24 cellular contexts compared by ENCODE assay signal in the genomic region with DNA sequence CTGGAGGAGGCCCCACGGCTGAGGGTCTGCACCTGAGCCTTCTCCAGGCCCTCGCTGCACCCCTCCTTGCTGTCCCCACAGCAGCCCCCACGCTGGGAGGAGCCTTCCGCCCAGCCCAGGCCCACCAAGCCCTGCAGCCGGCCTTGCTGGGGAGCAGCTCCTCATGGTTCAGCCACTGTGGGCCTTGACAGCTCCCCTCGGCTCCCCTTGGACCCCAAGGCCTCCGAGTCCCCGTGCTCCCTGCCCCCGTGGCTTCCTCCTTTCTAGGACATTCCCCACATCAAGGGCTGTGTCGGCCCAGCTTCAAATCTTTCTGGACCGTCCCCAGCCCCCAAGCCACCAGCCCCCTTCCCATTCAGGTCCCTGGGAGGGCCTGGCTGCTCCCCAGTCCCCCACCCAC.
"Had no signal": no experiment of that assay in that cellular context is flagged by ENCODE, and none has a peak within 500 bp of the region (broad histone marks: within the 10 kb centered on the region; RNA-seq: fewer than 3 reads in every experiment).

No MANE protein-coding gene starts in this region.

- H3K4me3 Mint-ChIP-seq: activated naive CD8-positive, alpha-beta T cell; activated T-cell treated with anti-CD3 and anti-CD28 coated beads, Interleukin-2, amount 50 U/mL, for 4 hours; neural crest cell; stimulated activated naive CD8-positive, alpha-beta T cell treated with anti-CD3 and anti-CD28 coated beads, Interleukin-15, Interleukin-2, amounts not matched to agents 100 ng/mL and 50 ng/mL, for 24 hours; T-helper 1 cell treated with Interleukin-12 subunit alpha and Interleukin-12 subunit beta and Interleukin-4 antibody, amounts not matched to agents 30 μg/mL and 1 μg/mL, for 36 hours; WTC11 had no signal

- H3K36me3 Mint-ChIP-seq: activated naive CD8-positive, alpha-beta T cell; naive B cell; WTC11 had no signal

- H3K9me3 ChIP-seq: adrenal gland, colonic mucosa, esophagus squamous epithelium, gastrocnemius medialis, upper lobe of right lung had no signal

- H3K4me3 ChIP-seq: adrenal gland, colonic mucosa, esophagus squamous epithelium, gastrocnemius medialis, skin epidermis, upper lobe of right lung had no signal

- H3K9me3 Mint-ChIP-seq: activated T-cell treated with anti-CD3 and anti-CD28 coated beads, Interleukin-2, amount 50 U/mL, for 4 hours; naive B cell; neural crest cell; stimulated activated naive CD8-positive, alpha-beta T cell treated with anti-CD3 and anti-CD28 coated beads, Interleukin-15, Interleukin-2, amounts not matched to agents 100 ng/mL and 50 ng/mL, for 24 hours; WTC11 had no signal

- H3K27me3 ChIP-seq: upper lobe of right lung had no signal

- FAIRE-seq: astrocyte had no signal

- H3K27ac ChIP-seq: colonic mucosa had no signal

- H3K36me3 ChIP-seq: adrenal gland, colonic mucosa, esophagus squamous epithelium, gastrocnemius medialis, upper lobe of right lung had no signal

- H3K27ac Mint-ChIP-seq: activated naive CD8-positive, alpha-beta T cell; activated T-helper 2 cell treated with anti-CD3 and anti-CD28 coated beads, Interferon-gamma antibody, Interleukin-2, Interleukin-4, amounts not matched to agents 10 μg/mL and 5 μg/mL and 100 μg/mL, durations not matched to agents 14 hours and 24 hours and 36 hours; progenitor cell of endocrine pancreas; stimulated activated naive CD8-positive, alpha-beta T cell treated with anti-CD3 and anti-CD28 coated beads, Interleukin-15, Interleukin-2, amounts not matched to agents 100 ng/mL and 50 ng/mL, for 24 hours; T-helper 1 cell treated with Interleukin-12 subunit alpha and Interleukin-12 subunit beta and Interleukin-4 antibody, amounts not matched to agents 30 μg/mL and 1 μg/mL, for 36 hours; WTC11 had no signal

- H3K4me1 ChIP-seq: colonic mucosa had no signal

- H3K4me1 Mint-ChIP-seq: WTC11 had no signal

- ATAC-seq: activated T-cell treated with anti-CD3 and anti-CD28 coated beads, Interleukin-2, amount 50 U/mL, for 4 hours; gastrocnemius medialis; left colon; WTC11 had no signal

- DNase-seq: activated CD8-positive, alpha-beta memory T cell treated with anti-CD3 and anti-CD28 coated beads, Interleukin-2, amount 50 U/mL, for 4 hours; activated naive CD4-positive, alpha-beta T cell; activated T-cell treated with anti-CD3 and anti-CD28 coated beads, Interleukin-2, amount 50 U/mL, for 4 hours; adrenal gland; colonic mucosa; esophagus squamous epithelium; gastrocnemius medialis; head of caudate nucleus; islet precursor cell; left colon; mesendoderm; naive B cell; stimulated activated CD4-positive, alpha-beta T cell treated with anti-CD3 and anti-CD28 coated beads, Interleukin-1b, Interleukin-23, amount 100 ng/mL, for 48 hours; T1000; upper lobe of right lung had no signal
